ENCODE assay signal across 25 cellular contexts in genomic region chrX:31269914-31270313, GRCh38.
"Had no signal": no experiment of that assay in that cellular context is flagged by ENCODE, and none has a peak within 500 bp of the region (broad histone marks: within the 10 kb centered on the region; RNA-seq: fewer than 3 reads in every experiment).

No MANE protein-coding gene starts in this region.

- ATAC-seq: activated naive CD4-positive, alpha-beta T cell treated with anti-CD3 and anti-CD28 coated beads, Interleukin-2, amount 50 U/mL, for 72 hours; activated naive CD8-positive, alpha-beta T cell treated with anti-CD3 and anti-CD28 coated beads, Interleukin-2, amount 50 U/mL, for 24 hours; activated T-cell treated with anti-CD3 and anti-CD28 coated beads, Interleukin-2, amount 50 U/mL, for 4 hours; Panc1; Right ventricle myocardium inferior; T-cell had no signal

- H3K27ac ChIP-seq: SK-N-MC, VCaP had no signal

- H3K4me3 ChIP-seq: SK-N-MC had no signal

- DNase-seq: activated CD4-positive, alpha-beta memory T cell treated with anti-CD3 and anti-CD28 coated beads for 36 hours; activated CD4-positive, alpha-beta T cell treated with anti-CD3 and anti-CD28 coated beads, Interleukin-2, amount 10 ng/mL, durations not matched to agents 7 days and 5 days; activated CD4-positive, CD25-positive, alpha-beta regulatory T cell; activated CD8-positive, alpha-beta memory T cell treated with anti-CD3 and anti-CD28 coated beads for 24 hours; activated effector memory CD4-positive, alpha-beta T cell treated with anti-CD3 and anti-CD28 coated beads, Interleukin-2, amount 50 U/mL, for 16 hours; activated naive CD4-positive, alpha-beta T cell treated with Interleukin-2 at 50 U/mL for 16 hours; activated naive CD8-positive, alpha-beta T cell treated with anti-CD3 and anti-CD28 coated beads, Interleukin-2, amount 50 U/mL, for 24 hours; activated T-cell treated with anti-CD3 and anti-CD28 coated beads, Interleukin-2, amount 50 U/mL, for 4 hours; amygdala; Kasumi-1; NCI-H1105 treated with DMSO at 0.1 percent for 48 hours; NCI-H1436 treated with DMSO at 0.1 percent for 48 hours; NCI-H187; NCI-H2081; NCI-H510A treated with DMSO at 0.1 percent for 48 hours; NCI-H69; NK-92 treated with Interleukin-12 subunit alpha and Interleukin-12 subunit beta, amount 100 ng/mL, for 24 hours; OCI-M1; RPMI8226; T-cell had no signal
